22 cellular contexts compared by ENCODE assay signal in the genomic region with DNA sequence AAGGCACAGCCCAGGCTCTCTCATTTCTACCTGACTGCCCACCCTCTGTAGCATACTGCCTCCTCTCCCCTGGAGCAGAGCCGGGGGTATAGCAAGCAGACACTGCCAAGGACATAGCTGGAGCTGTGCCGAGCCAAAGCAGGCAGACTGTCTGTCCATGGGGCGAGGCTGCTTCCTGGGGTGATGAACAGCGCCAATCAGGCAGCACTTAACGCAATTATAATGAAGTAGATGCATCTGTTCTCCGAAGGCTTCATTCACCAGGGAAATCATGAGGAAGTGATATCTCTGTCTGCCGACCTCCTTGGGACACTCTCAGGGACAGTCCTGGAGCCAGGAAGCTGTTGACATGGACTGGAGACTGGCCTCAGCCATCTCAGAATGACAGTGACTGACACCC.
DNase-seq lines count a peak whose midpoint lies in the region; ATAC-seq and TF ChIP-seq lines count a peak whose summit lies in the region.
"Had no signal": no experiment of that assay in that cellular context is flagged by ENCODE, and none has a peak within 500 bp of the region (broad histone marks: within the 10 kb centered on the region; RNA-seq: fewer than 3 reads in every experiment).

No MANE protein-coding gene starts in this region.

- POLR2A ChIA-PET in RWPE1 (lab: Yijun Ruan, JAX; ENCODE audit: low non-redundant PET) = no interaction called here

- no peak for TF ChIP-seq CTCF in RWPE1 (conservative IDR thresholded peaks at IDR 0.05; ENCODE audit: low read depth)

- in situ Hi-C loops in G401 (cut with HindIII; ENCODE audit: low sequenced_read_pairs) = no loop called here

- H3K27ac ChIP-seq in RWPE1 = no peak overlapping the region
- H3K27ac ChIP-seq: esophagus squamous epithelium, hepatocyte, right lobe of liver, upper lobe of right lung, VCaP had no signal

- ATAC-seq in HG02571 (IDR thresholded peaks at IDR 0.05; ENCODE audit: unreplicated experiment) = no peak
- ATAC-seq: left colon; right lobe of liver; stimulated activated effector memory CD8-positive, alpha-beta T cell treated with anti-CD3 and anti-CD28 coated beads, Interleukin-12 subunit alpha, Interleukin-12 subunit beta, amount 100 ng/mL, for 72 hours; upper lobe of right lung had no signal

- CTCF ChIA-PET in RWPE1 (lab: Yijun Ruan, JAX) = interaction anchor here (0.6 kb wide), 1 partner anchor 80 kb away, joined by 4 read pairs; no protein-coding TSS in a partner anchor

- DNase-seq in COR-L47 (lab: John Stamatoyannopoulos, UW) = peak; percentile 86
- DNase-seq in G401 (ENCODE audit: low spot score) = peak; percentile 89
- peak; percentile 77 to 93 for DNase-seq in NCI-H446 (lab: John Stamatoyannopoulos, UW)
- DNase-seq in cerebellar cortex (ENCODE audit: low spot score) = peak; percentile 84
- no peak for DNase-seq in RWPE1 (ENCODE audit: low spot score)
- no peak for DNase-seq in stimulated activated CD4-positive, alpha-beta T cell treated with anti-CD3 and anti-CD28 coated beads, Interleukin-12 subunit alpha, Interleukin-12 subunit beta, amount 100 ng/mL, for 4 hours
- DNase-seq: activated CD4-positive, alpha-beta T cell treated with anti-CD3 and anti-CD28 coated beads for 48 hours; activated gamma-delta T cell treated with Interleukin-2 at 50 U/mL for 16 hours; activated T-cell treated with anti-CD3 and anti-CD28 coated beads, Interleukin-2, amount 50 U/mL, for 24 hours; dermis blood vessel endothelial cell; EL; esophagus squamous epithelium; left colon; NCI-H2029 treated with DMSO at 0.1 percent for 48 hours; NCI-H510A treated with DMSO at 0.1 percent for 48 hours; right lobe of liver; stimulated activated CD4-positive, alpha-beta T cell treated with anti-CD3 and anti-CD28 coated beads, Interleukin-4, amount 100 ng/mL, for 24 hours; upper lobe of right lung had no signal

Comparison
In these comparisons a context has a peak if more than half of its experiments do, and no peak if none do; other contexts are left out.
1. DNase-seq: peak in COR-L47 (single experiment), G401 (single experiment), NCI-H446 (2 of 2) and cerebellar cortex (single experiment); none in RWPE1 (single experiment) and stimulated activated CD4-positive, alpha-beta T cell treated with anti-CD3 and anti-CD28 coated beads, Interleukin-12 subunit alpha, Interleukin-12 subunit beta, amount 100 ng/mL, for 4 hours (single experiment).